Comparison of ENCODE assay signal across 9 cellular contexts in genomic region chr3:141000027-141000663, GRCh38. TPM values are rescaled to one million over a fixed set of nuclear protein-coding genes. Genes with fewer than 3 reads are reported as not detected.
DNase-seq lines count a peak whose midpoint lies in the region; ATAC-seq, FAIRE-seq and TF ChIP-seq lines count a peak whose summit lies in the region.
"Had no signal": no experiment of that assay in that cellular context is flagged by ENCODE, and none has a peak within 500 bp of the region (broad histone marks: within the 10 kb centered on the region; RNA-seq: fewer than 3 reads in every experiment).

No MANE protein-coding gene starts in this region.

- no peak overlapping the region for H3K4me3 ChIP-seq in K562
- no peak overlapping the region for H3K4me3 ChIP-seq in small intestine (ENCODE audit: low read depth in 1 of 2, low read length in 2 of 2)

- ATAC-seq in GM19397 (IDR thresholded peaks at IDR 0.05; ENCODE audit: unreplicated experiment) (peak; percentile 75), K562 (peak; percentile 99), GM18519 (IDR thresholded peaks at IDR 0.05; ENCODE audit: low FRiP score, unreplicated experiment) (no peak)

- H3K36me3 ChIP-seq in K562 (ENCODE audit: control insufficient read depth, insufficient read depth, low read length) = no peaks in the 10 kb centered on the region
- H3K36me3 ChIP-seq in small intestine (ENCODE audit: control insufficient read depth in 2 of 2, insufficient read depth in 2 of 2, low read length in 2 of 2) = no peaks in the 10 kb centered on the region

- no peaks in the 10 kb centered on the region for H3K9me1 ChIP-seq in K562 (ENCODE audit: control insufficient read depth, insufficient read depth, low read length)

- in situ Hi-C loops in SK-MEL-5 (cut with HindIII; ENCODE audit: low pct_unique_long_range_greater_than_20kb, low sequenced_read_pairs) (no loop called here), K562 (cut with MboI) (loop anchor here (25.0 kb wide), 1 partner anchor 187 kb away; no protein-coding TSS in a partner anchor)

- intact Hi-C loops in K562 (cut with micrococcal nuclease) = loop anchor here (1.0 kb wide), 2 partner anchors 106 to 192 kb away; no protein-coding TSS in a partner anchor

- no peak overlapping the region for H3K27ac ChIP-seq in K562 (ENCODE audit: extremely low read depth, low read depth, low read length)
- no peak overlapping the region for H3K27ac ChIP-seq in small intestine (ENCODE audit: low read depth in 1 of 2, low read length in 1 of 2)

- H3K4me2 ChIP-seq in K562 (ENCODE audit: insufficient read depth, low read length) = no peak overlapping the region

- H3K4me1 ChIP-seq in K562 (replicated peaks in 1 of 2; ENCODE audit: control insufficient read depth in 2 of 2, insufficient read depth in 2 of 2, low read length in 2 of 2) (no peaks in the 10 kb centered on the region), small intestine (ENCODE audit: control insufficient read depth in 2 of 2, insufficient read depth in 1 of 2, low read depth in 1 of 2, low read length in 1 of 2) (no peaks in the 10 kb centered on the region)

- TF ChIP-seq EP300 in K562 (IDR thresholded peaks at IDR 0.05; ENCODE audit: low read length) = no peak

- H4K20me1 ChIP-seq in K562 (replicated peaks; ENCODE audit: control insufficient read depth, insufficient read depth, low read length) = no peaks in the 10 kb centered on the region

- BruUV-seq in K562 (replicated peaks; lab: Mats Ljungman, UMichigan) = no TSS peak

- CTCF ChIA-PET in K562 (lab: Yijun Ruan, JAX; ENCODE audit: low intra/inter-chr PET ratio) = interaction anchor here (1.3 to 3.2 kb wide), 3 partner anchors 104 to 192 kb away, joined by 3 to 21 read pairs (median 13); no protein-coding TSS in a partner anchor

- DNase-seq in COR-L47 (lab: John Stamatoyannopoulos, UW) (peak; percentile 69), SK-MEL-5 (ENCODE audit: low read depth, low spot score) (peak; percentile 80), K562 (ENCODE audit: extremely low read depth in 1 of 4, low spot score in 3 of 4) (peak; percentile 20 to 65 (median 33)), iPS DF 19.7 (ENCODE audit: low read depth, low spot score) (peak; percentile 30), small intestine (peak; percentile 44)

- no peak overlapping the region for H3K9ac ChIP-seq in K562 (ENCODE audit: insufficient read depth in 1 of 2, low read depth in 2 of 2, low read length in 2 of 2)

- TF ChIP-seq CTCF in LNCAP (IDR thresholded peaks at IDR 0.05) (peak; percentile 76), K562 (IDR thresholded peaks at IDR 0.05 in 2 of 3, conservative IDR thresholded peaks at IDR 0.05 in 1 of 3; ENCODE audit: insufficient read depth in 2 of 3, low read depth in 1 of 3, low read length in 3 of 3) (peak; percentile 76 to 84 (median 79))

- TF ChIP-seq RAD21 in K562 (CRISPR knock-in tag; conservative IDR thresholded peaks at IDR 0.05 in 1 of 2, IDR thresholded peaks at IDR 0.05 in 1 of 2) = peak; percentile 76 to 77

- WGBS in K562 (ENCODE audit: insufficient coverage, low coverage, missing lambda C conversion rate) = 3% methylated on average over 2 of the region's 2 CpGs
- WGBS in small intestine, 3 donors = 7 to 23% (median 7%) methylated on average over 2 of the region's 2 CpGs

- H3K9me3 ChIP-seq in K562 (replicated peaks; ENCODE audit: control insufficient read depth, insufficient read depth, low read depth, low read length) (no peaks in the 10 kb centered on the region), small intestine (ENCODE audit: control insufficient read depth, low read depth) (no peaks in the 10 kb centered on the region)

- peaks cover 0 to 6% of the 10 kb centered on the region in 2 experiments; a peak in 1 of 5 replicates for H3K27me3 ChIP-seq in K562 (ENCODE audit: control insufficient read depth in 2 of 2, insufficient read depth in 2 of 2, low read length in 2 of 2)
- H3K27me3 ChIP-seq in small intestine (ENCODE audit: control insufficient read depth in 2 of 2, insufficient read depth in 2 of 2, low read length in 2 of 2) = no peaks in the 10 kb centered on the region

- FAIRE-seq in K562 (lab: Jason Lieb, UNC) (peak; percentile 94), small intestine (lab: Jason Lieb, UNC) (no peak)

- H3K79me2 ChIP-seq in K562 (ENCODE audit: control insufficient read depth, insufficient read depth, low read length) = no peaks in the 10 kb centered on the region

- TF ChIP-seq POLR2A in K562 (conservative IDR thresholded peaks at IDR 0.05) = no peak

- no peak overlapping the region for H2AFZ ChIP-seq in K562 (ENCODE audit: low read depth, low read length)

- POLR2A ChIA-PET in K562 (lab: Yijun Ruan, JAX) = interaction anchor here (0.9 to 1.0 kb wide), 2 partner anchors 9 to 193 kb away, joined by 3 to 5 read pairs; no protein-coding TSS in a partner anchor

TF ChIP-seq in K562, 482 proteins besides CTCF, POLR2A, EP300 and RAD21 (continues in another document):
- TF ChIP-seq JUND (IDR thresholded peaks at IDR 0.05; ENCODE audit: borderline replicate concordance, low read depth, low read length) = no peak
- TF ChIP-seq JUND (tag; IDR thresholded peaks at IDR 0.05; ENCODE audit: borderline replicate concordance, low read depth, low read length) = 0 out of 3 replicates have a peak, but pooled peaks have one; percentile 18
- TF ChIP-seq SMARCB1 (IDR thresholded peaks at IDR 0.05; ENCODE audit: insufficient read length, low read depth) = no peak
- TF ChIP-seq ZNF511 (CRISPR knock-in tag; IDR thresholded peaks at IDR 0.05) = no peak
- TF ChIP-seq ZEB2 (IDR thresholded peaks at IDR 0.05) = no peak
- peak; percentile 51; the same call in 1 of the 2 replicates for TF ChIP-seq STAG1 (CRISPR knock-in tag; IDR thresholded peaks at IDR 0.05; ENCODE audit: borderline replicate concordance)
- TF ChIP-seq MYC (IDR thresholded peaks at IDR 0.05; ENCODE audit: low read depth, low read length) = 0 out of 2 replicates have a peak, but pooled peaks have one; percentile 15
- no peak for TF ChIP-seq MYC (CRISPR knock-in tag; IDR thresholded peaks at IDR 0.05; ENCODE audit: borderline replicate concordance, low read depth)
- TF ChIP-seq NFATC3 (IDR thresholded peaks at IDR 0.05) = no peak
- no peak for TF ChIP-seq NONO (IDR thresholded peaks at IDR 0.05; ENCODE audit: low read depth in 2 of 2, low read length in 1 of 2)
- no peak for TF ChIP-seq HDAC6 (IDR thresholded peaks at IDR 0.05; ENCODE audit: low read depth, low read length)
- no peak for TF ChIP-seq TCF3 (CRISPR knock-in tag; IDR thresholded peaks at IDR 0.05)
- TF ChIP-seq TGIF2 (CRISPR knock-in tag; IDR thresholded peaks at IDR 0.05) = no peak
- no peak for TF ChIP-seq MTA1 (IDR thresholded peaks at IDR 0.05; ENCODE audit: borderline replicate concordance)
- no peak for TF ChIP-seq ESRRB (CRISPR knock-in tag; IDR thresholded peaks at IDR 0.05; ENCODE audit: borderline replicate concordance)

RNA-seq across cellular contexts. Expression of gene SPSB4, which starts 51.0 kb away (rescaled TPM):
- 0.08 TPM in 1 of 2 replicates, not detected in the other for total RNA-seq in SK-MEL-5 (2014; rRNA removed; shearing (Covaris generic))
- polyA plus RNA-seq in SK-MEL-5 (2015; cell fraction: cytosol; rRNA removed) = not detected in 2 replicates
- not detected in 2 replicates for polyA plus RNA-seq in SK-MEL-5 (2015; cell fraction: nucleus; rRNA removed)
- not detected in 2 replicates for total RNA-seq in K562 (2011; cell fraction: chromatin; rRNA removed; ENCODE audit: low replicate concordance)
- not detected in 2 replicates for total RNA-seq in K562 (2011; cell fraction: nucleolus; rRNA removed)
- not detected in 2 replicates for total RNA-seq in K562 (2011; cell fraction: nucleoplasm; rRNA removed)
- total RNA-seq in K562 (2014; rRNA removed) = not detected in 2 replicates
- total RNA-seq in K562 (2014; rRNA removed; fragmentation: Illumina TruSeq; extraction: Trizol) = not detected in 2 replicates
- not detected in 2 replicates for total RNA-seq in K562 (2015; rRNA removed; fragmentation: Illumina TruSeq; extraction: Trizol)
- 0.07 TPM in 1 of 2 replicates, not detected in the other for total RNA-seq in K562 (2021)
- not detected in 2 replicates for polyA plus RNA-seq in K562 (2011; rRNA removed)
- not detected in 2 replicates for polyA plus RNA-seq in K562 (2011; cell fraction: cytosol; rRNA removed)
- polyA plus RNA-seq in K562 (2011; cell fraction: nucleus; rRNA removed) = not detected in 2 replicates
- polyA plus RNA-seq in K562 (2012) = not detected in 2 replicates
- not detected in 2 replicates for polyA plus RNA-seq in K562 (2014; fragmentation: Illumina TruSeq; extraction: Trizol)
- not detected for polyA plus RNA-seq in K562 (2014; fragmentation: Nextera tagmentation; extraction: Ambion mirVana)
- not detected in 2 replicates for polyA plus RNA-seq in K562 (2014; rRNA removed)
- polyA minus RNA-seq in K562 (2011; rRNA and poly(A)+ RNA removed) = not detected in 2 replicates
- polyA minus RNA-seq in K562 (2011; cell fraction: cytosol; rRNA and poly(A)+ RNA removed) = not detected in 2 replicates
- polyA minus RNA-seq in K562 (2011; cell fraction: nucleus; rRNA and poly(A)+ RNA removed) = not detected in 2 replicates
- under 1 TPM in 1 of 3 donors, not detected in 2; 0.27 TPM for polyA plus RNA-seq in small intestine
- total RNA-seq: T-helper 1 cell treated with Interleukin-12 subunit alpha and Interleukin-12 subunit beta and Interleukin-4 antibody, amounts not matched to agents 30 ng/mL and 1 ng/mL, for 36 hours had no signal

RNA-seq across cellular contexts. Expression of gene SLC25A36, which starts 58.5 kb away (rescaled TPM):
- 92.5 and 97.8 TPM in 2 replicates for total RNA-seq in SK-MEL-5 (2014; rRNA removed; shearing (Covaris generic))
- 39.0 and 54.0 TPM in 2 replicates for polyA plus RNA-seq in SK-MEL-5 (2015; cell fraction: cytosol; rRNA removed)
- polyA plus RNA-seq in SK-MEL-5 (2015; cell fraction: nucleus; rRNA removed) = 432 and 527 TPM in 2 replicates
- 51.3 and 204 TPM in 2 replicates for total RNA-seq in K562 (2011; cell fraction: chromatin; rRNA removed; ENCODE audit: low replicate concordance)
- total RNA-seq in K562 (2011; cell fraction: nucleolus; rRNA removed) = 32.4 and 39.9 TPM in 2 replicates
- 91.8 and 163 TPM in 2 replicates for total RNA-seq in K562 (2011; cell fraction: nucleoplasm; rRNA removed)
- 47.5 and 49.0 TPM in 2 replicates for total RNA-seq in K562 (2014; rRNA removed)
- 50.5 and 61.9 TPM in 2 replicates for total RNA-seq in K562 (2014; rRNA removed; fragmentation: Illumina TruSeq; extraction: Trizol)
- 37.0 and 43.3 TPM in 2 replicates for total RNA-seq in K562 (2015; rRNA removed; fragmentation: Illumina TruSeq; extraction: Trizol)
- 50.2 and 57.8 TPM in 2 replicates for total RNA-seq in K562 (2021)
- polyA plus RNA-seq in K562 (2011; rRNA removed) = 84.8 and 95.3 TPM in 2 replicates
- 16.1 and 25.6 TPM in 2 replicates for polyA plus RNA-seq in K562 (2011; cell fraction: cytosol; rRNA removed)
- 127 and 218 TPM in 2 replicates for polyA plus RNA-seq in K562 (2011; cell fraction: nucleus; rRNA removed)
- polyA plus RNA-seq in K562 (2012) = 23.8 and 37.6 TPM in 2 replicates
- polyA plus RNA-seq in K562 (2014; fragmentation: Illumina TruSeq; extraction: Trizol) = 37.4 and 42.2 TPM in 2 replicates
- 10 to 100 TPM; 12.0 to 15.3 TPM for polyA plus RNA-seq in K562 (2014; fragmentation: Nextera tagmentation; extraction: Ambion mirVana)
- polyA plus RNA-seq in K562 (2014; rRNA removed) = 32.6 and 39.1 TPM in 2 replicates
- polyA minus RNA-seq in K562 (2011; rRNA and poly(A)+ RNA removed) = 90.4 and 110 TPM in 2 replicates
- 23.6 and 34.6 TPM in 2 replicates for polyA minus RNA-seq in K562 (2011; cell fraction: cytosol; rRNA and poly(A)+ RNA removed)
- polyA minus RNA-seq in K562 (2011; cell fraction: nucleus; rRNA and poly(A)+ RNA removed) = 136 and 212 TPM in 2 replicates
- polyA plus RNA-seq in small intestine = 10 to 100 TPM; 19.2 to 28.2 (median 21.3) TPM

Comparison
In these comparisons a context has a peak if more than half of its experiments do, and no peak if none do; other contexts are left out.
1. DNase-seq: peak in every context shown above with its lines; median percentile 80 in SK-MEL-5; 69 in COR-L47; 44 in small intestine; 33 in K562; 30 in iPS DF 19.7.